In genomic region chr10:83917519-83918506, GRCh38 we compare ENCODE assay signal across 9 cellular contexts.
DNase-seq lines count a peak whose midpoint lies in the region; ATAC-seq and TF ChIP-seq lines count a peak whose summit lies in the region.
"Had no signal": no experiment of that assay in that cellular context is flagged by ENCODE, and none has a peak within 500 bp of the region (broad histone marks: within the 10 kb centered on the region; RNA-seq: fewer than 3 reads in every experiment).

No MANE protein-coding gene starts in this region.

- TF ChIP-seq CTCF in chondrocyte (IDR thresholded peaks at IDR 0.05), result peak; percentile 30

- ATAC-seq in GM19463 (IDR thresholded peaks at IDR 0.05; ENCODE audit: unreplicated experiment) (peak; percentile 97), HG03442 (IDR thresholded peaks at IDR 0.05; ENCODE audit: unreplicated experiment) (peak; percentile 95)
- ATAC-seq in effector memory CD8-positive, alpha-beta T cell (replicated peaks), result no peak

- H3K4me1 Mint-ChIP-seq in chondrocyte (ENCODE audit: low read depth), result peaks cover 7% of the 10 kb centered on the region
- no peaks in the 10 kb centered on the region for H3K4me1 Mint-ChIP-seq in effector memory CD8-positive, alpha-beta T cell (ENCODE audit: low read depth in 2 of 2)
- H3K4me1 Mint-ChIP-seq: memory B cell had no signal

- no peak overlapping the region for H3K27ac Mint-ChIP-seq in chondrocyte (ENCODE audit: unreplicated experiment)
- no peak overlapping the region for H3K27ac Mint-ChIP-seq in effector memory CD8-positive, alpha-beta T cell
- H3K27ac Mint-ChIP-seq: memory B cell had no signal

- no peaks in the 10 kb centered on the region for H3K36me3 Mint-ChIP-seq in chondrocyte (ENCODE audit: low read depth)
- no peaks in the 10 kb centered on the region for H3K36me3 Mint-ChIP-seq in effector memory CD8-positive, alpha-beta T cell (ENCODE audit: insufficient read depth)
- H3K36me3 Mint-ChIP-seq: memory B cell had no signal

- no peaks in the 10 kb centered on the region for H3K9me3 Mint-ChIP-seq in chondrocyte (ENCODE audit: low read depth)
- no peaks in the 10 kb centered on the region for H3K9me3 Mint-ChIP-seq in effector memory CD8-positive, alpha-beta T cell
- H3K9me3 Mint-ChIP-seq: memory B cell had no signal

- DNase-seq in CD1c-positive myeloid dendritic cell (ENCODE audit: extremely low spot score) (peak; percentile 63), chondrocyte (ENCODE audit: low spot score) (no peak), kidney glomerular epithelial cell (lab: John Stamatoyannopoulos, UW) (no peak)
- peak; percentile 1 to 4 for DNase-seq in stimulated activated CD8-positive, alpha-beta memory T cell treated with anti-CD3 and anti-CD28 coated beads, Interleukin-2, amount 100 ng/mL, for 48 hours (ENCODE audit: low read depth in 2 of 2)
- DNase-seq in effector memory CD8-positive, alpha-beta T cell, result no peak
- no peak for DNase-seq in activated naive CD4-positive, alpha-beta T cell (lab: John Stamatoyannopoulos, UW)

- H3K4me3 Mint-ChIP-seq in chondrocyte (ENCODE audit: unreplicated experiment), result no peak overlapping the region
- no peak overlapping the region for H3K4me3 Mint-ChIP-seq in effector memory CD8-positive, alpha-beta T cell
- H3K4me3 Mint-ChIP-seq: memory B cell had no signal

- no peaks in the 10 kb centered on the region for H3K27me3 Mint-ChIP-seq in chondrocyte (ENCODE audit: low read depth)
- peaks cover 16 to 27% of the 10 kb centered on the region in 2 donors for H3K27me3 Mint-ChIP-seq in effector memory CD8-positive, alpha-beta T cell

Comparison
In these comparisons a context has a peak if more than half of its experiments do, and no peak if none do; other contexts are left out.
1. DNase-seq: peak in CD1c-positive myeloid dendritic cell (single experiment) and stimulated activated CD8-positive, alpha-beta memory T cell treated with anti-CD3 and anti-CD28 coated beads, Interleukin-2, amount 100 ng/mL, for 48 hours (2 of 2); none in chondrocyte (single experiment), effector memory CD8-positive, alpha-beta T cell (0 of 3), activated naive CD4-positive, alpha-beta T cell (0 of 4) and kidney glomerular epithelial cell (single experiment).